19 cellular contexts compared by ENCODE assay signal in the genomic region with DNA sequence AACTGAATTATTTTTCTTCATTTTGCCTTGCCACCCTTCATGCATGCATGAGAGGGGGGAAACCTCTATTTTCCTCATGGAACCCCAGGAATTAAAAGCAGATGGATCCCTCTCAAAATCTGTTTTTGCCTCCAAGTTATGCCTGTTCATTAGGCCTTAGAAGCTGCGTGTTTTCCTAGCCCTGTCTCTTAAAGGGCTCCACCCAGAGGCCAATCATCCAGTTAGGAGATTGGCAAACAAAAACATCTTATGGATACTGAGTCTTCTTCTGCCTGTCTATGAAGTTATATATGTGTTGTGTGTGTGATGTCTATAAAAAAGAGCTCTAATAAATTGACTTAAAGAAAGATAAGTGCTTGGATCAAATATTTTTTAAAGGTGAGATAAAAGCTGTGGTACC.
DNase-seq lines count a peak whose midpoint lies in the region; ATAC-seq and TF ChIP-seq lines count a peak whose summit lies in the region.
"Had no signal": no experiment of that assay in that cellular context is flagged by ENCODE, and none has a peak within 500 bp of the region (broad histone marks: within the 10 kb centered on the region; RNA-seq: fewer than 3 reads in every experiment).

No MANE protein-coding gene starts in this region.

- H3K9ac ChIP-seq in H9 (ENCODE audit: extremely low read depth, insufficient read length, low read length) (no peak overlapping the region), Loucy (ENCODE audit: low read depth, low read length, poor library complexity, severe bottlenecking) (no peak overlapping the region)

- no peak overlapping the region for H3K4ac ChIP-seq in H9 (ENCODE audit: low read depth, low read length)

- no peak overlapping the region for H3K27ac ChIP-seq in H9 (ENCODE audit: insufficient read length, low read depth, low read length)

- peak overlapping the region in 2 of 3 experiments; percentile 89 to 91; a peak in 4 of 7 replicates for H3K27ac Mint-ChIP-seq in H9
- H3K27ac Mint-ChIP-seq in stimulated activated naive CD8-positive, alpha-beta T cell treated with anti-CD3 and anti-CD28 coated beads, Interleukin-15, amount 100 ng/mL, for 72 hours: no peak overlapping the region
- H3K27ac Mint-ChIP-seq: activated B cell treated with CpG ODN at 0.5 μM for 24 hours; activated naive CD8-positive, alpha-beta T cell treated with anti-CD3 and anti-CD28 coated beads, Interleukin-2, amount 10 ng/mL, durations not matched to agents 7 days and 5 days; CD4-positive, alpha-beta memory T cell; type B pancreatic cell had no signal

- H2BK12ac ChIP-seq in H9 (ENCODE audit: insufficient read length, low read depth, low read length): no peak overlapping the region

- H3K9me2 ChIP-seq in Loucy (replicated peaks; ENCODE audit: low read depth, low read length): no peaks in the 10 kb centered on the region

- H3K56ac ChIP-seq in H9 (ENCODE audit: insufficient read length, low read depth, low read length): no peak overlapping the region

- no peak overlapping the region for H4K5ac ChIP-seq in H9 (ENCODE audit: insufficient read length, low read depth, low read length)

- no peak overlapping the region for H2BK5ac ChIP-seq in H9 (ENCODE audit: insufficient read length, low read length)

- no peak overlapping the region for H2BK15ac ChIP-seq in H9 (ENCODE audit: low read depth, low read length)

- H3K79me1 ChIP-seq in H9 (ENCODE audit: insufficient read depth, low read depth, low read length, poor library complexity, severe bottlenecking): no peaks in the 10 kb centered on the region

- no peak overlapping the region for H4K91ac ChIP-seq in H9 (ENCODE audit: insufficient read length, low read depth, low read length)

- no peak overlapping the region for H3K18ac ChIP-seq in H9 (ENCODE audit: insufficient read length, low read depth, low read length)

- no peaks in the 10 kb centered on the region for H3K27me3 Mint-ChIP-seq in H9 (ENCODE audit: low read depth)
- no peaks in the 10 kb centered on the region for H3K27me3 Mint-ChIP-seq in stimulated activated naive CD8-positive, alpha-beta T cell treated with anti-CD3 and anti-CD28 coated beads, Interleukin-15, amount 100 ng/mL, for 72 hours
- H3K27me3 Mint-ChIP-seq: type B pancreatic cell had no signal

- H3F3A ChIP-seq in Loucy (ENCODE audit: low read depth): no peaks in the 10 kb centered on the region

- H3K14ac ChIP-seq in H9 (ENCODE audit: insufficient read depth, low read length): no peak overlapping the region

- no peak overlapping the region for H2BK20ac ChIP-seq in H9 (ENCODE audit: low read depth, low read length, poor library complexity, severe bottlenecking)

- peaks cover 41 to 45% of the 10 kb centered on the region in 2 experiments for H3K9me3 Mint-ChIP-seq in H9
- H3K9me3 Mint-ChIP-seq in stimulated activated naive CD8-positive, alpha-beta T cell treated with anti-CD3 and anti-CD28 coated beads, Interleukin-15, amount 100 ng/mL, for 72 hours: peaks cover 31 to 65% of the 10 kb centered on the region in 2 donors

- DNase-seq in H9 (no peak), RKO (ENCODE audit: low spot score) (peak; percentile 8), iris pigment epithelial cell (ENCODE audit: low read depth) (peak; percentile 7), DMS79 (lab: John Stamatoyannopoulos, UW) (no peak), EL (no peak), NCI-H2029 treated with DMSO at 0.1 percent for 48 hours (lab: John Stamatoyannopoulos, UW) (no peak)
- no peak for DNase-seq in stimulated activated naive CD8-positive, alpha-beta T cell treated with anti-CD3 and anti-CD28 coated beads, Interleukin-15, amount 100 ng/mL, for 72 hours
- DNase-seq: activated B cell treated with CpG ODN at 0.5 μM for 24 hours; activated CD4-positive, alpha-beta T cell treated with anti-CD3 and anti-CD28 coated beads, Interleukin-2, amount 50 U/mL, for 4 hours; activated CD8-positive, alpha-beta memory T cell treated with anti-CD3 and anti-CD28 coated beads, Interleukin-2, amount 50 U/mL, for 4 hours; activated naive CD8-positive, alpha-beta T cell treated with anti-CD3 and anti-CD28 coated beads, Interleukin-2, amount 10 ng/mL, durations not matched to agents 7 days and 5 days; CD4-positive, alpha-beta memory T cell; DMS153; Kasumi-1; NCI-H2081 treated with DMSO at 0.1 percent for 48 hours; T-helper 9 cell had no signal

- peak; percentile 44; the same call in 2 of the 3 replicates for TF ChIP-seq CTCF in H9 (conservative IDR thresholded peaks at IDR 0.05)
- TF ChIP-seq CTCF in Loucy (conservative IDR thresholded peaks at IDR 0.05; ENCODE audit: low read length): peak; percentile 29

- H4K8ac ChIP-seq in H9 (replicated peaks; ENCODE audit: insufficient read length, low read depth, low read length): no peak overlapping the region

- H3K27me3 ChIP-seq in H9 (ENCODE audit: insufficient read depth, low read length) (no peaks in the 10 kb centered on the region), Loucy (ENCODE audit: insufficient read depth, low read length, poor library complexity, severe bottlenecking) (no peaks in the 10 kb centered on the region)

- H3K79me2 ChIP-seq in H9 (ENCODE audit: insufficient read depth, low read length) (no peaks in the 10 kb centered on the region), Loucy (ENCODE audit: insufficient read depth, low read length) (no peaks in the 10 kb centered on the region)

- no peak overlapping the region for H3K4me3 Mint-ChIP-seq in H9
- no peak overlapping the region for H3K4me3 Mint-ChIP-seq in stimulated activated naive CD8-positive, alpha-beta T cell treated with anti-CD3 and anti-CD28 coated beads, Interleukin-15, amount 100 ng/mL, for 72 hours
- H3K4me3 Mint-ChIP-seq: activated B cell treated with CpG ODN at 0.5 μM for 24 hours; activated naive CD8-positive, alpha-beta T cell treated with anti-CD3 and anti-CD28 coated beads, Interleukin-2, amount 10 ng/mL, durations not matched to agents 7 days and 5 days; CD4-positive, alpha-beta memory T cell; central memory CD8-positive, alpha-beta T cell; type B pancreatic cell had no signal

- H3K4me1 Mint-ChIP-seq in H9: peaks cover 13 to 16% of the 10 kb centered on the region in 2 experiments
- H3K4me1 Mint-ChIP-seq in stimulated activated naive CD8-positive, alpha-beta T cell treated with anti-CD3 and anti-CD28 coated beads, Interleukin-15, amount 100 ng/mL, for 72 hours: no peaks in the 10 kb centered on the region
- H3K4me1 Mint-ChIP-seq: activated B cell treated with CpG ODN at 0.5 μM for 24 hours; activated naive CD8-positive, alpha-beta T cell treated with anti-CD3 and anti-CD28 coated beads, Interleukin-2, amount 10 ng/mL, durations not matched to agents 7 days and 5 days; CD4-positive, alpha-beta memory T cell; central memory CD8-positive, alpha-beta T cell had no signal

- H3K36me3 ChIP-seq in Loucy (ENCODE audit: insufficient read depth, low read length): no peaks in the 10 kb centered on the region

- no peak for ATAC-seq in stimulated activated naive CD8-positive, alpha-beta T cell treated with anti-CD3 and anti-CD28 coated beads, Interleukin-15, amount 100 ng/mL, for 72 hours

- WGBS in H9 (ENCODE audit: extremely low coverage, insufficient read length, low lambda C conversion rate): no CpG with 5 or more reads among the region's 1 CpG

- H3K4me1 ChIP-seq in H9 (ENCODE audit: insufficient read depth, low read length): peaks cover 3% of the 10 kb centered on the region
- no peaks in the 10 kb centered on the region for H3K4me1 ChIP-seq in Loucy (ENCODE audit: insufficient read depth, low read length, poor library complexity, severe bottlenecking)

- no peak overlapping the region for H2AK5ac ChIP-seq in H9 (ENCODE audit: insufficient read length, low read length)

- no peak overlapping the region for H3K4me3 ChIP-seq in Loucy (ENCODE audit: low read length, poor library complexity, severe bottlenecking)

- H3T11ph ChIP-seq in H9 (ENCODE audit: low read length): no peak overlapping the region

- H2AFZ ChIP-seq in H9 (ENCODE audit: low read length) (no peak overlapping the region), Loucy (ENCODE audit: low read length) (no peak overlapping the region)

- H2BK120ac ChIP-seq in H9 (ENCODE audit: low read depth, low read length, poor library complexity, severe bottlenecking): no peak overlapping the region

- H4K20me1 ChIP-seq in H9 (ENCODE audit: control insufficient read depth, insufficient read depth, insufficient read length): no peaks in the 10 kb centered on the region
- H4K20me1 ChIP-seq in Loucy (ENCODE audit: insufficient read depth, low read length, poor library complexity, severe bottlenecking): no peaks in the 10 kb centered on the region

- peaks cover 23 to 46% (median 27%) of the 10 kb centered on the region in 3 experiments for H3K36me3 Mint-ChIP-seq in H9 (ENCODE audit: insufficient read depth in 1 of 3, low read depth in 3 of 3)
- H3K36me3 Mint-ChIP-seq: activated naive CD8-positive, alpha-beta T cell treated with anti-CD3 and anti-CD28 coated beads, Interleukin-2, amount 10 ng/mL, durations not matched to agents 7 days and 5 days; type B pancreatic cell had no signal

- H3K4me2 ChIP-seq in H9 (ENCODE audit: insufficient read depth, insufficient read length, low read length) (no peak overlapping the region), Loucy (ENCODE audit: low read depth, low read length, poor library complexity, severe bottlenecking) (no peak overlapping the region)

- H3K23ac ChIP-seq in H9 (ENCODE audit: insufficient read length, low read depth, low read length): no peak overlapping the region

- peaks cover 9% of the 10 kb centered on the region for H3K9me3 ChIP-seq in H9 (ENCODE audit: control insufficient read depth, low read depth, low read length)
- H3K9me3 ChIP-seq in Loucy (ENCODE audit: insufficient read depth, low read depth, low read length): peaks cover 11% of the 10 kb centered on the region; the same call in 1 of the 2 replicates

- H3K23me2 ChIP-seq in H9 (ENCODE audit: insufficient read length, low read depth, low read length, poor library complexity, severe bottlenecking): no peaks in the 10 kb centered on the region

Comparison
In these comparisons a context has a peak if more than half of its experiments do, and no peak if none do; other contexts are left out.
1. DNase-seq: peak in RKO (single experiment) and iris pigment epithelial cell (single experiment); none in H9 (single experiment), DMS79 (single experiment), stimulated activated naive CD8-positive, alpha-beta T cell treated with anti-CD3 and anti-CD28 coated beads, Interleukin-15, amount 100 ng/mL, for 72 hours (0 of 2), EL (single experiment) and NCI-H2029 treated with DMSO at 0.1 percent for 48 hours (single experiment).
2. H3K27ac Mint-ChIP-seq: peak in H9 (2 of 3); none in stimulated activated naive CD8-positive, alpha-beta T cell treated with anti-CD3 and anti-CD28 coated beads, Interleukin-15, amount 100 ng/mL, for 72 hours (0 of 2).